In the genomic region with DNA sequence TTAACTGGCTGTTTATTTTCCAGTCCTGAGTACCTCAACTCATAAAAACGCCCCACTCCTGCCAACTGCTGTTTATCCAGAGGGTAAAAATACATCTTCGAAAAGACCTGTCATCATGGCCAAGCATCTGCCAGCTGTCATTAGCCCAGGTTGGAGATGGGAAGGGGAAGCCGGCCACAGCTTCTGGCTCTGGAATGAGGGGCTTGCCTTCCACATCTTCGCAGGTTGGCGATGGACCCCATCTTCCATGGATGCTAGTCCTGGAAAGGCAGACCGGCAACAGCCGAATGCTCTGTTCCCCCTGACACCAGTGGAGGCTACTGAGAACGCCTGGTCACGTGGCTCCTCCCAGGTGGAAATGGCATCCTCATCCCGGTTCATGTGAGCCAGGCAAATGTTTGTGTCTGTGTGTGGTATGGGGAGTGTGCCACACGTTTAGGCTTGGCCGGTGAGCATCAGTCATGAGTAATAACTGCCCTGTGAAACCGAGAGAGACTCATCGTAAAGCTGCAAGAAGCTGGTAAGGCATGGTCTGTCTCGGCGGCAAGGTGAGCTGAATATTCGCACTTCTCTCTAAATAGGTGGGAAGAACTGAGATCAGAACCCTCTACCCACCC, we compare ENCODE assay signal across 17 cellular contexts. TPM values are rescaled to one million over a fixed set of nuclear protein-coding genes. Genes with fewer than 3 reads are reported as not detected.
DNase-seq lines count a peak whose midpoint lies in the region; ATAC-seq and TF ChIP-seq lines count a peak whose summit lies in the region.
"Had no signal": no experiment of that assay in that cellular context is flagged by ENCODE, and none has a peak within 500 bp of the region (broad histone marks: within the 10 kb centered on the region; RNA-seq: fewer than 3 reads in every experiment).

No MANE protein-coding gene starts in this region.

- H4K91ac ChIP-seq in IMR-90 (ENCODE audit: insufficient read depth, low read depth, low read length), result no peak overlapping the region

- H3K27ac ChIP-seq in IMR-90 (ENCODE audit: insufficient read depth, low read length), result no peak overlapping the region
- H3K27ac ChIP-seq in endodermal cell (ENCODE audit: low read depth, low read length), result no peak overlapping the region
- no peak overlapping the region for H3K27ac ChIP-seq in A673 (ENCODE audit: low read depth, low read length, poor library complexity, severe bottlenecking)
- H3K27ac ChIP-seq: C4-2B, Peyer's patch had no signal

- ATAC-seq in IMR-90 (ENCODE audit: low read depth), result no peak
- no peak for ATAC-seq in GM18858 (IDR thresholded peaks at IDR 0.05; ENCODE audit: unreplicated experiment)

- H3K9me3 ChIP-seq in IMR-90 (ENCODE audit: control insufficient read depth, insufficient read depth, low read length) (peaks cover 4% of the 10 kb centered on the region; the same call in 1 of the 2 replicates), endodermal cell (ENCODE audit: control insufficient read depth, low read length) (peaks cover 12% of the 10 kb centered on the region), A673 (ENCODE audit: low read depth, low read length, poor library complexity, severe bottlenecking) (no peaks in the 10 kb centered on the region)

- peak overlapping the region; percentile 32 for H3K27ac Mint-ChIP-seq in endodermal cell

- no peak overlapping the region for H2BK5ac ChIP-seq in IMR-90 (ENCODE audit: low read depth, low read length, poor library complexity, severe bottlenecking)

- no peak overlapping the region for H4K8ac ChIP-seq in IMR-90 (ENCODE audit: low read depth in 2 of 2, low read length in 2 of 2)

- no peak overlapping the region for H3K18ac ChIP-seq in IMR-90 (ENCODE audit: low read depth, low read length)

- H2BK20ac ChIP-seq in IMR-90 (ENCODE audit: low read depth, low read length), result no peak overlapping the region

- intact Hi-C loops in IMR-90 (cut with micrococcal nuclease) (no loop called here), A673 (cut with micrococcal nuclease; ENCODE audit: unreplicated experiment) (no loop called here)

- BruUV-seq in IMR-90 (replicated peaks; lab: Mats Ljungman, UMichigan) (no TSS peak), A673 (replicated peaks; lab: Mats Ljungman, UMichigan) (no TSS peak)

- H3K27me3 ChIP-seq in IMR-90 (ENCODE audit: control insufficient read depth, insufficient read depth, low read length) (peaks cover 5% of the 10 kb centered on the region), endodermal cell (ENCODE audit: control insufficient read depth, insufficient read depth, low read length, poor library complexity, severe bottlenecking) (peaks cover 8% of the 10 kb centered on the region), A673 (replicated peaks; ENCODE audit: insufficient read depth, low read depth, low read length, poor library complexity) (no peaks in the 10 kb centered on the region)
- H3K27me3 ChIP-seq: Peyer's patch had no signal

- peak overlapping the region; percentile 9 for H2AFZ ChIP-seq in IMR-90 (replicated peaks; ENCODE audit: low read length, poor library complexity)

- H3K36me3 ChIP-seq in IMR-90 (ENCODE audit: control insufficient read depth, insufficient read depth, low read length) (no peaks in the 10 kb centered on the region), endodermal cell (ENCODE audit: control insufficient read depth, insufficient read depth, low read length) (no peaks in the 10 kb centered on the region), A673 (ENCODE audit: insufficient read depth, low read length, poor library complexity, severe bottlenecking) (no peaks in the 10 kb centered on the region)
- H3K36me3 ChIP-seq: Peyer's patch had no signal

- H3K9me3 Mint-ChIP-seq in endodermal cell, result peaks cover 11% of the 10 kb centered on the region

- DNase-seq in NCI-H1105 treated with DMSO at 0.1 percent for 48 hours (lab: John Stamatoyannopoulos, UW) (peak; percentile 66), NCI-H1105 (lab: John Stamatoyannopoulos, UW) (no peak), IMR-90 (no peak), endodermal cell (peak; percentile 43), renal cortical epithelial cell (ENCODE audit: low read depth) (peak; percentile 27), A673 (ENCODE audit: low spot score) (no peak)
- DNase-seq in activated naive CD4-positive, alpha-beta T cell (lab: John Stamatoyannopoulos, UW), result no peak
- DNase-seq: Caco-2, Kasumi-1, NCI-H1436 treated with DMSO at 0.1 percent for 48 hours, NCI-H526 treated with DMSO at 0.1 percent for 48 hours, Peyer's patch, SHP77 treated with DMSO at 0.1 percent for 48 hours had no signal

- POLR2A ChIA-PET in IMR-90 (lab: Charles Lee; ENCODE audit: unreplicated experiment), result no interaction called here
- POLR2A ChIA-PET in A673 (lab: Charles Lee; ENCODE audit: low non-redundant PET), result no interaction called here

- H3K56ac ChIP-seq in IMR-90 (ENCODE audit: extremely low read depth, insufficient read depth, low read length), result no peak overlapping the region

- H3K4ac ChIP-seq in IMR-90 (ENCODE audit: low read depth, low read length), result no peak overlapping the region

- H3K4me3 Mint-ChIP-seq in endodermal cell, result no peak overlapping the region

- no peak overlapping the region for H3K14ac ChIP-seq in IMR-90 (replicated peaks; ENCODE audit: low read depth, low read length)

- H3K9ac ChIP-seq in IMR-90 (ENCODE audit: low read depth, low read length) (no peak overlapping the region), endodermal cell (ENCODE audit: extremely low read depth, low read length, poor library complexity, severe bottlenecking) (no peak overlapping the region)

- no peak overlapping the region for H2BK120ac ChIP-seq in IMR-90 (ENCODE audit: low read depth, low read length)

- no peaks in the 10 kb centered on the region for H3K36me3 Mint-ChIP-seq in endodermal cell (ENCODE audit: low read depth)

- H3K27me3 Mint-ChIP-seq in endodermal cell (ENCODE audit: insufficient read depth), result peaks cover 12% of the 10 kb centered on the region

- H4K20me1 ChIP-seq in IMR-90 (ENCODE audit: insufficient read depth, low read length), result no peaks in the 10 kb centered on the region

- H3K4me1 ChIP-seq in IMR-90 (ENCODE audit: control insufficient read depth, insufficient read depth, low read length) (no peaks in the 10 kb centered on the region), endodermal cell (ENCODE audit: control insufficient read depth, insufficient read depth, low read length) (no peaks in the 10 kb centered on the region), A673 (ENCODE audit: insufficient read depth, low read length, poor library complexity, severe bottlenecking) (no peaks in the 10 kb centered on the region)
- H3K4me1 ChIP-seq: Caco-2, Peyer's patch had no signal

- no peak overlapping the region for H2BK15ac ChIP-seq in IMR-90 (ENCODE audit: low read depth, low read length)

- H2AK9ac ChIP-seq in IMR-90 (replicated peaks; ENCODE audit: low read depth, low read length, poor library complexity), result no peak overlapping the region

- no peak for TF ChIP-seq RAD21 in IMR-90 (IDR thresholded peaks at IDR 0.05; ENCODE audit: low read length)

- peak overlapping the region; percentile 65; the same call in 1 of the 2 replicates for H2AK5ac ChIP-seq in IMR-90 (ENCODE audit: low read depth, low read length)

- dilution Hi-C loops in IMR-90 (cut with HindIII; ENCODE audit: low sequenced_read_pairs, unreplicated experiment), result no loop called here

- CTCF ChIA-PET in IMR-90 (lab: Yijun Ruan, JAX) (no interaction called here), A673 (lab: Charles Lee) (no interaction called here)

- in situ Hi-C loops in IMR-90 (cut with MboI; ENCODE audit: low sequenced_read_pairs), result loop anchor here (10.0 kb wide), 1 partner anchor 59 kb away; no protein-coding TSS in a partner anchor

- TF ChIP-seq POLR2A in IMR-90 (IDR thresholded peaks at IDR 0.05; ENCODE audit: low read depth, low read length), result no peak

- H3K79me1 ChIP-seq in IMR-90 (ENCODE audit: low read depth in 1 of 2, low read length in 2 of 2), result no peaks in the 10 kb centered on the region

- no peak overlapping the region for H3K4me2 ChIP-seq in IMR-90 (ENCODE audit: low read depth, low read length)

- whole genome bisulfite sequencing in IMR-90 (ENCODE audit: extremely low coverage in 2 of 2, insufficient read length in 1 of 2), 2 experiments, result 86% methylated on average over 5 of the region's 17 CpGs; no CpG with 5 or more reads in 1 of the 2 experiments
- 86 to 96% methylated on average over 13 to 17 of the region's 17 CpGs for WGBS in endodermal cell (ENCODE audit: insufficient coverage in 1 of 2, insufficient read length in 1 of 2), 2 experiments

- H4K5ac ChIP-seq in IMR-90 (ENCODE audit: low read depth, low read length), result no peak overlapping the region

- no peaks in the 10 kb centered on the region for H3K9me1 ChIP-seq in IMR-90 (ENCODE audit: insufficient read depth, low read length)

- no peak overlapping the region for H3K23ac ChIP-seq in IMR-90 (ENCODE audit: low read depth, low read length)

- H3K4me3 ChIP-seq in IMR-90 (ENCODE audit: insufficient read depth, low read depth, low read length) (no peak overlapping the region), endodermal cell (ENCODE audit: low read length) (no peak overlapping the region), A673 (ENCODE audit: low read depth, low read length, poor library complexity, severe bottlenecking) (no peak overlapping the region)
- H3K4me3 ChIP-seq: Peyer's patch had no signal

- H3K4me1 Mint-ChIP-seq in endodermal cell, result no peaks in the 10 kb centered on the region

- TF ChIP-seq CTCF in IMR-90 (conservative IDR thresholded peaks at IDR 0.05; ENCODE audit: low read depth, low read length) (no peak), endodermal cell (conservative IDR thresholded peaks at IDR 0.05) (no peak), A673 (conservative IDR thresholded peaks at IDR 0.05; ENCODE audit: low read depth, low read length) (no peak)

RNA-seq across cellular contexts. Expression of a gene that starts 0.4 kb away (rescaled TPM):
- total RNA-seq in IMR-90 (2012; rRNA removed) (not detected in 2 replicates), endodermal cell (under 1 TPM; 0.46 to 0.48 TPM), renal cortical epithelial cell (not detected in 2 replicates), A673 (2021) (not detected in 2 replicates)
- polyA plus RNA-seq in IMR-90 (2012; rRNA removed), result not detected in 2 replicates
- not detected in 2 replicates for polyA plus RNA-seq in IMR-90 (2012; cell fraction: cytosol; rRNA removed)
- not detected in 2 replicates for polyA plus RNA-seq in IMR-90 (2012; cell fraction: nucleus; rRNA removed; ENCODE audit: low replicate concordance)
- not detected for polyA plus RNA-seq in endodermal cell (2013, experiment 1 of 2)
- not detected for polyA plus RNA-seq in endodermal cell (2013, experiment 2 of 2)
- total RNA-seq: Caco-2, Daoy, H4, Peyer's patch had no signal

RNA-seq across cellular contexts. Expression of a gene that starts 6.8 kb away (rescaled TPM):
- not detected in 2 replicates for total RNA-seq in IMR-90 (2012; rRNA removed)
- polyA plus RNA-seq in IMR-90 (2012; rRNA removed), result not detected in 2 replicates
- polyA plus RNA-seq in IMR-90 (2012; cell fraction: cytosol; rRNA removed), result not detected in 2 replicates
- 0.03 TPM in 1 of 2 replicates, not detected in the other for polyA plus RNA-seq in IMR-90 (2012; cell fraction: nucleus; rRNA removed; ENCODE audit: low replicate concordance)
- total RNA-seq in endodermal cell, result not detected
- polyA plus RNA-seq in endodermal cell (2013, experiment 1 of 2), result not detected
- not detected for polyA plus RNA-seq in endodermal cell (2013, experiment 2 of 2)
- total RNA-seq in renal cortical epithelial cell, result not detected in 2 replicates
- not detected in 2 replicates for total RNA-seq in A673 (2021)
- total RNA-seq: Caco-2, Daoy, H4, Peyer's patch had no signal

RNA-seq across cellular contexts. Expression of a gene that starts 13.3 kb away (rescaled TPM):
- total RNA-seq in IMR-90 (2012; rRNA removed) (not detected in 2 replicates), endodermal cell (not detected), renal cortical epithelial cell (not detected in 2 replicates), A673 (2021) (not detected in 2 replicates)
- polyA plus RNA-seq in IMR-90 (2012; rRNA removed), result not detected in 2 replicates
- polyA plus RNA-seq in IMR-90 (2012; cell fraction: cytosol; rRNA removed), result not detected in 2 replicates
- polyA plus RNA-seq in IMR-90 (2012; cell fraction: nucleus; rRNA removed; ENCODE audit: low replicate concordance), result 0.07 TPM in 1 of 2 replicates, not detected in the other
- polyA plus RNA-seq in endodermal cell (2013, experiment 1 of 2), result not detected
- polyA plus RNA-seq in endodermal cell (2013, experiment 2 of 2), result not detected
- total RNA-seq: Caco-2, Daoy, H4, Peyer's patch had no signal

RNA-seq across cellular contexts. Expression of a gene that starts 34.7 kb away (rescaled TPM):
- not detected in 2 replicates for total RNA-seq in IMR-90 (2012; rRNA removed)
- polyA plus RNA-seq in IMR-90 (2012; rRNA removed), result not detected in 2 replicates
- polyA plus RNA-seq in IMR-90 (2012; cell fraction: cytosol; rRNA removed), result not detected in 2 replicates
- polyA plus RNA-seq in IMR-90 (2012; cell fraction: nucleus; rRNA removed; ENCODE audit: low replicate concordance), result not detected in 2 replicates
- total RNA-seq in endodermal cell, result not detected
- polyA plus RNA-seq in endodermal cell (2013, experiment 1 of 2), result not detected
- polyA plus RNA-seq in endodermal cell (2013, experiment 2 of 2), result not detected
- total RNA-seq in renal cortical epithelial cell, result not detected in 2 replicates
- not detected in 2 replicates for total RNA-seq in A673 (2021)
- total RNA-seq: Caco-2, Daoy, H4, Peyer's patch had no signal

RNA-seq across cellular contexts. Expression of a gene that starts 40.4 kb away (rescaled TPM):
- total RNA-seq in IMR-90 (2012; rRNA removed), result not detected in 2 replicates
- polyA plus RNA-seq in IMR-90 (2012; rRNA removed), result not detected in 2 replicates
- not detected in 2 replicates for polyA plus RNA-seq in IMR-90 (2012; cell fraction: cytosol; rRNA removed)
- polyA plus RNA-seq in IMR-90 (2012; cell fraction: nucleus; rRNA removed; ENCODE audit: low replicate concordance), result not detected in 2 replicates
- total RNA-seq in endodermal cell, result not detected
- not detected for polyA plus RNA-seq in endodermal cell (2013, experiment 1 of 2)
- polyA plus RNA-seq in endodermal cell (2013, experiment 2 of 2), result not detected
- total RNA-seq in renal cortical epithelial cell, result not detected in 2 replicates
- total RNA-seq in A673 (2021), result not detected in 2 replicates
- total RNA-seq: Caco-2, Daoy, H4, Peyer's patch had no signal

Comparison
In these comparisons a context has a peak if more than half of its experiments do, and no peak if none do; other contexts are left out.
1. DNase-seq: peak in NCI-H1105 treated with DMSO at 0.1 percent for 48 hours (single experiment), endodermal cell (single experiment) and renal cortical epithelial cell (single experiment); none in NCI-H1105 (single experiment), IMR-90 (single experiment), activated naive CD4-positive, alpha-beta T cell (0 of 4) and A673 (single experiment).